ENCODE assay signal across 33 cellular contexts in the genomic region with DNA sequence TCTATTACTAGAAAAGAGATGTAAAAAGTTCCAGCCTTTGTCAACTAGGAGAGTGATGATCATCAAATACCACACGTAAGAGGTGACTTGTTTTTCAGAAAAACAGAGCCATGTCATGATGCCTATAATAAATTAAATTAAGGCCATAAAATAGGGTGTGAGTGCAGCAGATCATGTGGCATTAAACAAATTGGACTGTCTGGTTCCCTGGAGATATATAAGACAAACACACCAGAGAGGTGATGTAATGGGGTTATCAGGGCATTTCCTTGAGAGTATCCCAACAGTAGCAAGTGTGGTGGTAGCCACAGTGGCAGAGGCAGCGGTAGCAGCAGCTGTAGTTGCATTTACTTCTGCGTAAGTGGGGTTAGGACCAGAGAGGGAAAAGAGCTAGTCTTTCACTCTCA. TPM values are rescaled to one million over a fixed set of nuclear protein-coding genes. Genes with fewer than 3 reads are reported as not detected.
DNase-seq lines count a peak whose midpoint lies in the region; ATAC-seq and TF ChIP-seq lines count a peak whose summit lies in the region.
"Had no signal": no experiment of that assay in that cellular context is flagged by ENCODE, and none has a peak within 500 bp of the region (broad histone marks: within the 10 kb centered on the region; RNA-seq: fewer than 3 reads in every experiment).

No MANE protein-coding gene starts in this region.

- intact Hi-C loops in stomach (cut with DNase I; ENCODE audit: low total_unique reads): no loop called here

- peak; percentile 34 for DNase-seq in NCI-H2029 (lab: John Stamatoyannopoulos, UW)
- DNase-seq in NCI-H2029 treated with DMSO at 0.1 percent for 48 hours (lab: John Stamatoyannopoulos, UW): no peak
- DNase-seq in NCI-H748 treated with DMSO at 0.1 percent for 48 hours (lab: John Stamatoyannopoulos, UW): peak; percentile 14
- peak; percentile 37 for DNase-seq in islet precursor cell
- DNase-seq in stomach: no peak
- DNase-seq in CD1c-positive myeloid dendritic cell (ENCODE audit: extremely low spot score): no peak
- no peak for DNase-seq in UCSD-AML1 (lab: John Stamatoyannopoulos, UW; ENCODE audit: unreplicated experiment)
- DNase-seq: 8988T; activated CD4-positive, alpha-beta T cell treated with anti-CD3 and anti-CD28 coated beads, Interleukin-2, amount 50 U/mL, for 48 hours; activated naive CD4-positive, alpha-beta T cell treated with anti-CD3 and anti-CD28 coated beads for 36 hours; amygdala; CD4-positive, alpha-beta T cell; effector CD8-positive, alpha-beta T cell; glutamatergic neuron; GOT3; NCI-H1105; NCI-H510A; SHP77 treated with DMSO at 0.1 percent for 48 hours; stimulated activated CD4-positive, alpha-beta T cell treated with anti-CD3 and anti-CD28 coated beads, Interleukin-4, amount 100 ng/mL, for 4 hours; T-helper 1 cell; uterus had no signal

- H3K27me3 ChIP-seq in stomach: peaks cover 0 to 11% (median 0%) of the 10 kb centered on the region in 3 donors
- H3K27me3 ChIP-seq: breast epithelium, uterus had no signal

- no peaks in the 10 kb centered on the region for H3K9me3 ChIP-seq in stomach
- H3K9me3 ChIP-seq: breast epithelium, uterus had no signal

- no peaks in the 10 kb centered on the region for H3K36me3 ChIP-seq in stomach
- H3K36me3 ChIP-seq: breast epithelium, uterus had no signal

- no peak for ATAC-seq in GM18861 (IDR thresholded peaks at IDR 0.05; ENCODE audit: unreplicated experiment)
- ATAC-seq: activated CD4-positive, CD25-positive, alpha-beta regulatory T cell treated with anti-CD3 and anti-CD28 coated beads, Interleukin-2, amount 50 U/mL, for 24 hours; Panc1; sciatic nerve; stimulated activated memory B cell treated with anti-CD40 and anti-IgM and Interleukin-4, amounts not matched to agents 10 μg/mL and 1 μg/mL and 100 μg/mL, for 72 hours had no signal

- TF ChIP-seq CTCF in stomach (IDR thresholded peaks at IDR 0.05): no peak

- 58 to 79% (median 69%) methylated on average over 3 of the region's 3 CpGs for WGBS in stomach, 5 donors

- TF ChIP-seq EP300 in stomach (IDR thresholded peaks at IDR 0.05): no peak

- peaks cover 0 to 20% (median 1%) of the 10 kb centered on the region in 4 donors for H3K4me1 ChIP-seq in stomach
- H3K4me1 ChIP-seq: breast epithelium, uterus had no signal

- TF ChIP-seq POLR2A in stomach (IDR thresholded peaks at IDR 0.05): no peak

- H3K27ac ChIP-seq in stomach: peak overlapping the region in 4 of 5 donors; percentile 24 to 62 (median 60)
- H3K27ac ChIP-seq: breast epithelium, uterus had no signal

- H3K4me3 ChIP-seq in stomach: no peak overlapping the region
- H3K4me3 ChIP-seq: breast epithelium, uterus had no signal

RNA-seq across cellular contexts. Expression of a gene that starts 14.6 kb away (rescaled TPM):
- 100 to 1,000 TPM in 1 of 5 donors, 10 to 100 TPM in 3, 1 to 10 TPM in 1; 4.1 to 155 (median 40.4) TPM for total RNA-seq in stomach
- 10 to 100 TPM in 1 of 3 donors, 1 to 10 TPM in 2; 3.4 to 11.8 (median 7.7) TPM for polyA plus RNA-seq in stomach

RNA-seq across cellular contexts. Expression of a gene that starts 18.8 kb away (rescaled TPM):
- total RNA-seq in stomach: 1 to 10 TPM in 3 of 5 donors, under 1 TPM in 2; 0.29 to 9.7 (median 1.8) TPM
- 1 to 10 TPM in 1 of 3 donors, under 1 TPM in 2; 0.35 to 1.1 (median 0.87) TPM for polyA plus RNA-seq in stomach

RNA-seq across cellular contexts. Expression of a gene that starts 59.3 kb away (rescaled TPM):
- total RNA-seq in stomach: not detected
- polyA plus RNA-seq in stomach: not detected
- total RNA-seq: activated T-helper 1 cell treated with anti-CD3 and anti-CD28 coated beads, Interleukin-12 subunit alpha, Interleukin-12 subunit beta, Interleukin-2, Interleukin-4 antibody, amounts not matched to agents 30 ng/mL and 10 ng/mL and 1 ng/mL, durations not matched to agents 14 hours and 24 hours and 36 hours; breast epithelium; epithelial cell of proximal tubule; lung microvascular endothelial cell; M059J; progenitor cell of endocrine pancreas; sciatic nerve; uterus had no signal
- polyA plus RNA-seq: keratinocyte had no signal

Comparison
In these comparisons a context has a peak if more than half of its experiments do, and no peak if none do; other contexts are left out.
1. DNase-seq: peak in NCI-H2029 (single experiment), NCI-H748 treated with DMSO at 0.1 percent for 48 hours (single experiment) and islet precursor cell (single experiment); none in NCI-H2029 treated with DMSO at 0.1 percent for 48 hours (single experiment), stomach (single experiment), CD1c-positive myeloid dendritic cell (single experiment) and UCSD-AML1 (single experiment).